In genomic region chr11:70521475-70522260, GRCh38 we compare ENCODE assay signal across 15 cellular contexts.
DNase-seq lines count a peak whose midpoint lies in the region; TF ChIP-seq lines count a peak whose summit lies in the region.
"Had no signal": no experiment of that assay in that cellular context is flagged by ENCODE, and none has a peak within 500 bp of the region (broad histone marks: within the 10 kb centered on the region; RNA-seq: fewer than 3 reads in every experiment).

No MANE protein-coding gene starts in this region.

- peak overlapping the region in 4 of 5 experiments; percentile 77 to 100 (median 93) for H3K27ac Mint-ChIP-seq in brain
- H3K27ac Mint-ChIP-seq: stimulated activated effector memory CD8-positive, alpha-beta T cell treated with anti-CD3 and anti-CD28 coated beads, Interleukin-12 subunit alpha, Interleukin-12 subunit beta, amount 100 ng/mL, for 72 hours had no signal

- DNase-seq in NCI-H1417 treated with DMSO at 0.1 percent for 48 hours (lab: John Stamatoyannopoulos, UW) (peak; percentile 10), occipital lobe (lab: John Stamatoyannopoulos, UW) (peak; percentile 73), amniotic stem cell (lab: John Stamatoyannopoulos, UW) (no peak), activated gamma-delta T cell treated with Interleukin-2 at 50 U/mL for 16 hours (no peak), NOMO-1 treated with dmso at 0.1 percent for 144 hours (lab: John Stamatoyannopoulos, UW; ENCODE audit: unreplicated experiment) (no peak)
- DNase-seq in NK-92 treated with Interleukin-12 subunit alpha and Interleukin-12 subunit beta, amount 100 ng/mL, for 24 hours (lab: John Stamatoyannopoulos, UW), result no peak
- DNase-seq: activated effector memory CD4-positive, alpha-beta T cell treated with Interleukin-2 at 50 U/mL for 16 hours; stimulated activated CD4-positive, alpha-beta T cell treated with anti-CD3 and anti-CD28 coated beads, Interleukin-12 subunit alpha, Interleukin-12 subunit beta, amount 100 ng/mL, for 4 hours; tibial artery had no signal

- peaks cover 2% of the 10 kb centered on the region for H3K27me3 Mint-ChIP-seq in brain

- H3K27me3 ChIP-seq in BLaER1 treated with 17β-estradiol and CSF1 and Interleukin-3, amounts not matched to agents 10 nM and 100 nM, result no peaks in the 10 kb centered on the region

- H3K4me1 ChIP-seq in BLaER1 treated with 17β-estradiol and CSF1 and Interleukin-3, amounts not matched to agents 10 nM and 100 nM, result peaks cover 0 to 43% (median 31%) of the 10 kb centered on the region in 10 experiments; a peak in 16 of 20 replicates
- H3K4me1 ChIP-seq: Caco-2, left lung, tibial artery had no signal

- H3K27ac ChIP-seq in BLaER1 treated with 17β-estradiol and CSF1 and Interleukin-3, amounts not matched to agents 10 nM and 100 nM, result no peak overlapping the region
- H3K27ac ChIP-seq: HL-60, left lung, tibial artery had no signal

- H3K36me3 ChIP-seq in BLaER1 treated with 17β-estradiol and CSF1 and Interleukin-3, amounts not matched to agents 10 nM and 100 nM, result no peaks in the 10 kb centered on the region
- H3K36me3 ChIP-seq: left lung, tibial artery had no signal

- peaks cover 0 to 13% (median 0%) of the 10 kb centered on the region in 11 experiments; a peak in 4 of 22 replicates for H4K20me1 ChIP-seq in BLaER1 treated with 17β-estradiol and CSF1 and Interleukin-3, amounts not matched to agents 10 nM and 100 nM

- H3K4me1 Mint-ChIP-seq in brain, result peaks cover 72% of the 10 kb centered on the region
- H3K4me1 Mint-ChIP-seq: stimulated activated effector memory CD8-positive, alpha-beta T cell treated with anti-CD3 and anti-CD28 coated beads, Interleukin-12 subunit alpha, Interleukin-12 subunit beta, amount 100 ng/mL, for 72 hours had no signal

- H3K4me2 ChIP-seq in BLaER1 treated with 17β-estradiol and CSF1 and Interleukin-3, amounts not matched to agents 10 nM and 100 nM, result peak overlapping the region in 8 of 11 experiments; percentile 30 to 59 (median 43); a peak in 15 of 22 replicates

- no peaks in the 10 kb centered on the region for H3K36me3 Mint-ChIP-seq in brain
- H3K36me3 Mint-ChIP-seq: stimulated activated effector memory CD8-positive, alpha-beta T cell treated with anti-CD3 and anti-CD28 coated beads, Interleukin-12 subunit alpha, Interleukin-12 subunit beta, amount 100 ng/mL, for 72 hours had no signal

- peaks cover 0 to 7% (median 0%) of the 10 kb centered on the region in 5 experiments for H3K9me3 Mint-ChIP-seq in brain
- H3K9me3 Mint-ChIP-seq: stimulated activated effector memory CD8-positive, alpha-beta T cell treated with anti-CD3 and anti-CD28 coated beads, Interleukin-12 subunit alpha, Interleukin-12 subunit beta, amount 100 ng/mL, for 72 hours had no signal

- H3K4me3 ChIP-seq in BLaER1 treated with 17β-estradiol and CSF1 and Interleukin-3, amounts not matched to agents 10 nM and 100 nM, result no peak overlapping the region
- H3K4me3 ChIP-seq: left lung, tibial artery had no signal

- peak overlapping the region in 2 of 5 experiments; percentile 45 to 81 for H3K4me3 Mint-ChIP-seq in brain
- H3K4me3 Mint-ChIP-seq: stimulated activated effector memory CD8-positive, alpha-beta T cell treated with anti-CD3 and anti-CD28 coated beads, Interleukin-12 subunit alpha, Interleukin-12 subunit beta, amount 100 ng/mL, for 72 hours had no signal

- no peak overlapping the region for H3K9ac ChIP-seq in BLaER1 treated with 17β-estradiol and CSF1 and Interleukin-3, amounts not matched to agents 10 nM and 100 nM

- peaks cover 0 to 6% (median 0%) of the 10 kb centered on the region in 11 experiments; a peak in 1 of 22 replicates for H3K9me3 ChIP-seq in BLaER1 treated with 17β-estradiol and CSF1 and Interleukin-3, amounts not matched to agents 10 nM and 100 nM (replicated peaks in 1 of 11)
- H3K9me3 ChIP-seq: Caco-2, left lung, tibial artery had no signal

- no peak for TF ChIP-seq CTCF in brain (conservative IDR thresholded peaks at IDR 0.05)

Comparison
In these comparisons a context has a peak if more than half of its experiments do, and no peak if none do; other contexts are left out.
1. DNase-seq: peak in NCI-H1417 treated with DMSO at 0.1 percent for 48 hours (single experiment) and occipital lobe (single experiment); none in amniotic stem cell (single experiment), activated gamma-delta T cell treated with Interleukin-2 at 50 U/mL for 16 hours (single experiment), NOMO-1 treated with dmso at 0.1 percent for 144 hours (single experiment) and NK-92 treated with Interleukin-12 subunit alpha and Interleukin-12 subunit beta, amount 100 ng/mL, for 24 hours (single experiment).